Comparison of ENCODE assay signal across 26 cellular contexts in genomic region chr5:143047091-143047490, GRCh38.
"Had no signal": no experiment of that assay in that cellular context is flagged by ENCODE, and none has a peak within 500 bp of the region (broad histone marks: within the 10 kb centered on the region; RNA-seq: fewer than 3 reads in every experiment).

No MANE protein-coding gene starts in this region.

- H3K27ac Mint-ChIP-seq: activated CD4-positive, alpha-beta memory T cell treated with anti-CD3 and anti-CD28 coated beads for 36 hours; activated T-helper 1 cell treated with anti-CD3 and anti-CD28 coated beads, Interleukin-12 subunit alpha, Interleukin-12 subunit beta, Interleukin-2, Interleukin-4 antibody, amounts not matched to agents 30 ng/mL and 10 ng/mL and 1 ng/mL, durations not matched to agents 14 hours and 24 hours and 36 hours; brain had no signal

- DNase-seq: activated CD4-positive, alpha-beta memory T cell treated with anti-CD3 and anti-CD28 coated beads for 36 hours; activated CD4-positive, alpha-beta T cell treated with anti-CD3 and anti-CD28 coated beads, Interleukin-2, amount 50 U/mL, for 1 hour; activated effector memory CD4-positive, alpha-beta T cell treated with Interleukin-2 at 50 U/mL for 16 hours; activated naive CD4-positive, alpha-beta T cell treated with anti-CD3 and anti-CD28 coated beads, Interleukin-2, amount 50 U/mL, for 16 hours; activated T-cell treated with anti-CD3 and anti-CD28 coated beads, Interleukin-2, amount 50 U/mL, for 1 hour; cerebellar nuclear complex; KG1; MM.1S; MV-4-11; NCI-H1092; NCI-H1436 treated with DMSO at 0.1 percent for 48 hours; NCI-H1694 treated with DMSO at 0.1 percent for 48 hours; NCI-H2029; NCI-H2107; NCI-H2171; NCI-H510A; NCI-H526; NCI-H748 treated with DMSO at 0.1 percent for 48 hours; PC-9; SW 1271; T-helper 1 cell; T-helper 2 cell; T-helper 9 cell had no signal

- H3K9me3 Mint-ChIP-seq: activated CD4-positive, alpha-beta memory T cell treated with anti-CD3 and anti-CD28 coated beads for 36 hours; activated T-helper 1 cell treated with anti-CD3 and anti-CD28 coated beads, Interleukin-12 subunit alpha, Interleukin-12 subunit beta, Interleukin-2, Interleukin-4 antibody, amounts not matched to agents 30 ng/mL and 10 ng/mL and 1 ng/mL, durations not matched to agents 14 hours and 24 hours and 36 hours; brain had no signal

- H3K4me3 Mint-ChIP-seq: activated CD4-positive, alpha-beta memory T cell treated with anti-CD3 and anti-CD28 coated beads for 36 hours; activated T-helper 1 cell treated with anti-CD3 and anti-CD28 coated beads, Interleukin-12 subunit alpha, Interleukin-12 subunit beta, Interleukin-2, Interleukin-4 antibody, amounts not matched to agents 30 ng/mL and 10 ng/mL and 1 ng/mL, durations not matched to agents 14 hours and 24 hours and 36 hours; brain had no signal

- ATAC-seq: Right ventricle myocardium inferior had no signal

- H3K27me3 Mint-ChIP-seq: activated CD4-positive, alpha-beta memory T cell treated with anti-CD3 and anti-CD28 coated beads for 36 hours had no signal

- H3K36me3 Mint-ChIP-seq: brain had no signal
